Comparison of ENCODE assay signal across 15 cellular contexts in the genomic region with DNA sequence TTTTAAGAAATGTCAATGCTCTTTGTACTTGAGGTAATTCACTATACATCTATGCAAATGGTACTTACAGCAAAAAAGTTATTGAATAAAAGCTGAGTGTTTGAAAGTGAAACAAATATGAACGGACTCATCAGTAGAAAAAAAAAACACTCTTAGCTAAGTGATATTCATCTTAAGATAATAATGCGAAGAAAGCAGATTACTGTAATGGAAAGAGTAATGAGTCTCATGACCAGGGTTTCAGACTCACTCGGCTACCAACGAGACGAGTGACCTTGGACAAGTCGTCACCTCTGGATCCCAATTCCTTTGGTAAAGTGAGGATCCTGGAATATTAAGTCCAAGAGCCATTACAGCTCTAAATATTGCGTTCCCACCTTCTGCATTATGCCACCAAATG. TPM values are rescaled to one million over a fixed set of nuclear protein-coding genes. Genes with fewer than 3 reads are reported as not detected.
DNase-seq lines count a peak whose midpoint lies in the region; ATAC-seq lines count a peak whose summit lies in the region.
"Had no signal": no experiment of that assay in that cellular context is flagged by ENCODE, and none has a peak within 500 bp of the region (broad histone marks: within the 10 kb centered on the region; RNA-seq: fewer than 3 reads in every experiment).

No MANE protein-coding gene starts in this region.

- ATAC-seq in stimulated activated naive CD8-positive, alpha-beta T cell treated with anti-CD3 and anti-CD28 coated beads, Interleukin-15, Interleukin-2, amounts not matched to agents 100 U/mL and 50 U/mL, for 24 hours: peak; percentile 34
- no peak for ATAC-seq in GM19035 (IDR thresholded peaks at IDR 0.05; ENCODE audit: unreplicated experiment)
- ATAC-seq in HG02852 (IDR thresholded peaks at IDR 0.05; ENCODE audit: unreplicated experiment): no peak
- ATAC-seq: HCT116 had no signal

- H3K4me3 Mint-ChIP-seq in activated CD4-positive, alpha-beta T cell treated with anti-CD3 and anti-CD28 coated beads, Interleukin-2, amount 10 ng/mL, durations not matched to agents 24 days and 14 days: no peak overlapping the region
- peak overlapping the region; percentile 30 for H3K4me3 Mint-ChIP-seq in activated naive CD8-positive, alpha-beta T cell treated with anti-CD3 and anti-CD28 coated beads for 36 hours
- H3K4me3 Mint-ChIP-seq: CD4-positive, alpha-beta memory T cell; T-helper 2 cell treated with Interferon-gamma antibody and Interleukin-4, amounts not matched to agents 5 μg/mL and 100 μg/mL, for 36 hours had no signal

- no peaks in the 10 kb centered on the region for H3K27me3 Mint-ChIP-seq in activated CD4-positive, alpha-beta T cell treated with anti-CD3 and anti-CD28 coated beads, Interleukin-2, amount 10 ng/mL, durations not matched to agents 24 days and 14 days
- no peaks in the 10 kb centered on the region for H3K27me3 Mint-ChIP-seq in activated naive CD8-positive, alpha-beta T cell treated with anti-CD3 and anti-CD28 coated beads for 36 hours
- H3K27me3 Mint-ChIP-seq: CD4-positive, alpha-beta memory T cell had no signal

- no peaks in the 10 kb centered on the region for H3K9me3 Mint-ChIP-seq in activated CD4-positive, alpha-beta T cell treated with anti-CD3 and anti-CD28 coated beads, Interleukin-2, amount 10 ng/mL, durations not matched to agents 24 days and 14 days
- H3K9me3 Mint-ChIP-seq in activated naive CD8-positive, alpha-beta T cell treated with anti-CD3 and anti-CD28 coated beads for 36 hours: no peaks in the 10 kb centered on the region
- H3K9me3 Mint-ChIP-seq: CD4-positive, alpha-beta memory T cell; T-helper 2 cell treated with Interferon-gamma antibody and Interleukin-4, amounts not matched to agents 5 μg/mL and 100 μg/mL, for 36 hours had no signal

- H3K36me3 Mint-ChIP-seq in activated CD4-positive, alpha-beta T cell treated with anti-CD3 and anti-CD28 coated beads, Interleukin-2, amount 10 ng/mL, durations not matched to agents 24 days and 14 days (ENCODE audit: low read depth): peaks cover 2% of the 10 kb centered on the region
- H3K36me3 Mint-ChIP-seq in activated naive CD8-positive, alpha-beta T cell treated with anti-CD3 and anti-CD28 coated beads for 36 hours: peaks cover 24% of the 10 kb centered on the region

- peaks cover 36% of the 10 kb centered on the region for H3K4me1 Mint-ChIP-seq in activated CD4-positive, alpha-beta T cell treated with anti-CD3 and anti-CD28 coated beads, Interleukin-2, amount 10 ng/mL, durations not matched to agents 24 days and 14 days
- peaks cover 57% of the 10 kb centered on the region for H3K4me1 Mint-ChIP-seq in activated naive CD8-positive, alpha-beta T cell treated with anti-CD3 and anti-CD28 coated beads for 36 hours

- H3K27ac Mint-ChIP-seq in activated CD4-positive, alpha-beta T cell treated with anti-CD3 and anti-CD28 coated beads, Interleukin-2, amount 10 ng/mL, durations not matched to agents 24 days and 14 days: peak overlapping the region; percentile 10
- peak overlapping the region; percentile 74 for H3K27ac Mint-ChIP-seq in activated naive CD8-positive, alpha-beta T cell treated with anti-CD3 and anti-CD28 coated beads for 36 hours
- H3K27ac Mint-ChIP-seq: CD4-positive, alpha-beta memory T cell; T-helper 2 cell treated with Interferon-gamma antibody and Interleukin-4, amounts not matched to agents 5 μg/mL and 100 μg/mL, for 36 hours had no signal

- intact Hi-C loops in activated CD4-positive, alpha-beta T cell treated with anti-CD3 and anti-CD28 coated beads, Interleukin-2, amount 10 ng/mL, durations not matched to agents 24 days and 14 days (cut with micrococcal nuclease): no loop called here

- no peak for DNase-seq in activated CD4-positive, alpha-beta T cell treated with anti-CD3 and anti-CD28 coated beads, Interleukin-2, amount 10 ng/mL, durations not matched to agents 24 days and 14 days
- DNase-seq in activated CD4-positive, alpha-beta T cell treated with anti-CD3 and anti-CD28 coated beads for 4 hours: no peak
- no peak for DNase-seq in activated naive CD8-positive, alpha-beta T cell treated with anti-CD3 and anti-CD28 coated beads for 36 hours
- DNase-seq in islet precursor cell (peak; percentile 11), GOT3 (lab: John Stamatoyannopoulos, UW) (no peak)
- DNase-seq in stimulated activated naive CD8-positive, alpha-beta T cell treated with anti-CD3 and anti-CD28 coated beads, Interleukin-15, Interleukin-2, amounts not matched to agents 100 U/mL and 50 U/mL, for 24 hours: no peak
- DNase-seq: activated effector memory CD4-positive, alpha-beta T cell treated with Interleukin-2 at 50 U/mL for 16 hours; CD4-positive, alpha-beta memory T cell; kidney glomerular epithelial cell; NCI-H1694; stimulated activated CD4-positive, alpha-beta T cell treated with anti-CD3 and anti-CD28 coated beads, Interleukin-1b, Interleukin-23, amount 100 ng/mL, for 48 hours had no signal

RNA-seq across cellular contexts. Expression of gene PACSIN2, which starts 57.0 kb away (rescaled TPM):
- 32.5 and 33.0 TPM in 2 replicates for total RNA-seq in activated CD4-positive, alpha-beta T cell treated with anti-CD3 and anti-CD28 coated beads, Interleukin-2, amount 10 ng/mL, durations not matched to agents 24 days and 14 days
- total RNA-seq in activated naive CD8-positive, alpha-beta T cell treated with anti-CD3 and anti-CD28 coated beads for 36 hours: 10 to 100 TPM; 30.2 to 34.6 TPM
